Comparison of ENCODE assay signal across 14 cellular contexts in genomic region chr5:172669808-172670402, GRCh38.
"Had no signal": no experiment of that assay in that cellular context is flagged by ENCODE, and none has a peak within 500 bp of the region (broad histone marks: within the 10 kb centered on the region; RNA-seq: fewer than 3 reads in every experiment).

No MANE protein-coding gene starts in this region.

- ATAC-seq: activated T-helper 17 cell treated with anti-CD3 and anti-CD28 coated beads, Interleukin-2, amount 50 U/mL, for 72 hours; stimulated activated memory B cell treated with anti-CD40 and anti-IgM and Interleukin-4, amounts not matched to agents 10 μg/mL and 1 μg/mL and 100 μg/mL, for 72 hours had no signal

- H3K27ac ChIP-seq: cardiac muscle cell, dorsolateral prefrontal cortex, prostate gland, thyroid gland had no signal

- H3K36me3 ChIP-seq: prostate gland, thyroid gland, uterus had no signal

- FAIRE-seq: astrocyte, kidney had no signal

- H3K9me3 ChIP-seq: prostate gland, thyroid gland, uterus had no signal

- H3K4me1 ChIP-seq: prostate gland, thyroid gland, uterus had no signal

- H3K27me3 ChIP-seq: cardiac muscle cell, dorsolateral prefrontal cortex, thyroid gland, uterus had no signal

- H3K4me3 ChIP-seq: cardiac muscle cell, dorsolateral prefrontal cortex, prostate gland, thyroid gland, uterus had no signal

- DNase-seq: activated CD4-positive, alpha-beta T cell treated with anti-CD3 and anti-CD28 coated beads, Interleukin-2, amount 50 U/mL, for 1 hour; activated CD8-positive, alpha-beta memory T cell treated with anti-CD3 and anti-CD28 coated beads for 24 hours; activated naive CD4-positive, alpha-beta T cell treated with anti-CD3 and anti-CD28 coated beads, Interleukin-2, amount 50 U/mL, for 16 hours; kidney; occipital lobe; stimulated activated CD4-positive, alpha-beta T cell treated with anti-CD3 and anti-CD28 coated beads, Interleukin-2, amount 100 ng/mL, for 48 hours; thyroid gland; uterus had no signal
